In genomic region chr2:161416633-161417427, GRCh38 we compare ENCODE assay signal across 10 cellular contexts. TPM values are rescaled to one million over a fixed set of nuclear protein-coding genes. Genes with fewer than 3 reads are reported as not detected.
DNase-seq lines count a peak whose midpoint lies in the region; ATAC-seq lines count a peak whose summit lies in the region.
"Had no signal": no experiment of that assay in that cellular context is flagged by ENCODE, and none has a peak within 500 bp of the region (broad histone marks: within the 10 kb centered on the region; RNA-seq: fewer than 3 reads in every experiment).

No MANE protein-coding gene starts in this region.

- peaks cover 77% of the 10 kb centered on the region for H3K27me3 Mint-ChIP-seq in CD4-positive, CD25-positive, alpha-beta regulatory T cell
- H3K27me3 Mint-ChIP-seq in activated T-cell treated with anti-CD3 and anti-CD28 coated beads, Interleukin-2, amount 50 U/mL, for 24 hours, result peaks cover 80% of the 10 kb centered on the region

- H3K36me3 ChIP-seq in CD4-positive, CD25-positive, alpha-beta regulatory T cell (ENCODE audit: control insufficient read depth, insufficient read depth, low read length), result no peaks in the 10 kb centered on the region
- no peaks in the 10 kb centered on the region for H3K36me3 ChIP-seq in mesendoderm (ENCODE audit: control insufficient read depth, insufficient read depth, low read length)

- peaks cover 3% of the 10 kb centered on the region for H3K36me3 Mint-ChIP-seq in CD4-positive, CD25-positive, alpha-beta regulatory T cell
- H3K36me3 Mint-ChIP-seq in activated T-cell treated with anti-CD3 and anti-CD28 coated beads, Interleukin-2, amount 50 U/mL, for 24 hours (ENCODE audit: low read depth), result peaks cover 5% of the 10 kb centered on the region

- peak overlapping the region; percentile 62 for H3K56ac ChIP-seq in mesendoderm (ENCODE audit: low read length)

- no peak overlapping the region for H3K4ac ChIP-seq in mesendoderm (ENCODE audit: low read depth, low read length)

- H3K23ac ChIP-seq in mesendoderm (ENCODE audit: low read length), result peak overlapping the region; percentile 59

- no peak overlapping the region for H4K8ac ChIP-seq in mesendoderm (ENCODE audit: low read depth, low read length)

- peak overlapping the region; percentile 74 for H3K4me3 ChIP-seq in CD4-positive, CD25-positive, alpha-beta regulatory T cell (ENCODE audit: low read depth, low read length)
- H3K4me3 ChIP-seq in GM08714 (ENCODE audit: low read length) (peak overlapping the region; percentile 3; the same call in 1 of the 2 replicates), mesendoderm (ENCODE audit: low read length) (no peak overlapping the region)

- H3K9me3 ChIP-seq in CD4-positive, CD25-positive, alpha-beta regulatory T cell (ENCODE audit: control insufficient read depth in 2 of 2, low read length in 2 of 2), result no peaks in the 10 kb centered on the region

- peaks cover 43% of the 10 kb centered on the region for H3K4me1 ChIP-seq in CD4-positive, CD25-positive, alpha-beta regulatory T cell (ENCODE audit: control insufficient read depth, insufficient read depth, low read length, poor library complexity, severe bottlenecking)
- H3K4me1 ChIP-seq in mesendoderm (ENCODE audit: control insufficient read depth, low read depth, low read length), result peaks cover 16% of the 10 kb centered on the region

- DNase-seq in CD4-positive, CD25-positive, alpha-beta regulatory T cell, result no peak
- peak; percentile 46 for DNase-seq in activated T-cell treated with anti-CD3 and anti-CD28 coated beads, Interleukin-2, amount 50 U/mL, for 24 hours
- peak; percentile 36 for DNase-seq in mesendoderm
- DNase-seq: EL had no signal

- peaks cover 10 to 57% (median 39%) of the 10 kb centered on the region in 4 donors for H3K4me1 Mint-ChIP-seq in CD4-positive, CD25-positive, alpha-beta regulatory T cell
- peaks cover 53% of the 10 kb centered on the region for H3K4me1 Mint-ChIP-seq in activated T-cell treated with anti-CD3 and anti-CD28 coated beads, Interleukin-2, amount 50 U/mL, for 24 hours (ENCODE audit: low read depth)

- peaks cover 0 to 2% (median 0%) of the 10 kb centered on the region in 7 donors for H3K9me3 Mint-ChIP-seq in CD4-positive, CD25-positive, alpha-beta regulatory T cell
- H3K9me3 Mint-ChIP-seq in activated T-cell treated with anti-CD3 and anti-CD28 coated beads, Interleukin-2, amount 50 U/mL, for 24 hours, result no peaks in the 10 kb centered on the region
- H3K9me3 Mint-ChIP-seq: dendritic cell treated with granulocyte-macrophage colony-stimulating factor and Interleukin-4, amounts not matched to agents 40 ng/mL and 50 ng/mL, for 4 days had no signal

- peak overlapping the region; percentile 7 for H3K4me2 ChIP-seq in mesendoderm (ENCODE audit: low read length)

- no peak overlapping the region for H4K5ac ChIP-seq in mesendoderm (ENCODE audit: low read length)

- ATAC-seq in CD4-positive, CD25-positive, alpha-beta regulatory T cell (ENCODE audit: low read depth in 2 of 2), result no peak
- ATAC-seq in HG03457 (IDR thresholded peaks at IDR 0.05; ENCODE audit: unreplicated experiment), result no peak
- ATAC-seq in GM21526 (IDR thresholded peaks at IDR 0.05; ENCODE audit: low FRiP score, unreplicated experiment), result no peak
- ATAC-seq in HG03196 (IDR thresholded peaks at IDR 0.05; ENCODE audit: unreplicated experiment), result no peak
- ATAC-seq in GM19463 (IDR thresholded peaks at IDR 0.05; ENCODE audit: unreplicated experiment), result no peak

- no peak overlapping the region for H2BK15ac ChIP-seq in mesendoderm (replicated peaks; ENCODE audit: low read depth)

- no peaks in the 10 kb centered on the region for H3K79me1 ChIP-seq in mesendoderm (ENCODE audit: low read length)

- peaks cover 37% of the 10 kb centered on the region for H3K27me3 ChIP-seq in CD4-positive, CD25-positive, alpha-beta regulatory T cell (ENCODE audit: control insufficient read depth, insufficient read depth, low read length)
- H3K27me3 ChIP-seq in mesendoderm (ENCODE audit: insufficient read depth, low read length, poor library complexity), result peaks cover 47% of the 10 kb centered on the region

- no peak overlapping the region for H3K9ac ChIP-seq in mesendoderm (ENCODE audit: low read length)

- H3K18ac ChIP-seq in mesendoderm (ENCODE audit: low read length), result no peak overlapping the region

- no peak overlapping the region for H2AK5ac ChIP-seq in mesendoderm (ENCODE audit: low read length)

- no peak overlapping the region for H2BK5ac ChIP-seq in mesendoderm (ENCODE audit: low read length)

- no CpG with 5 or more reads among the region's 44 CpGs for WGBS in mesendoderm (ENCODE audit: extremely low coverage, insufficient coverage, low lambda C conversion rate)

- no peak overlapping the region for H3K27ac Mint-ChIP-seq in CD4-positive, CD25-positive, alpha-beta regulatory T cell
- peak overlapping the region; percentile 7 for H3K27ac Mint-ChIP-seq in activated T-cell treated with anti-CD3 and anti-CD28 coated beads, Interleukin-2, amount 50 U/mL, for 24 hours
- H3K27ac Mint-ChIP-seq: dendritic cell treated with granulocyte-macrophage colony-stimulating factor and Interleukin-4, amounts not matched to agents 40 ng/mL and 50 ng/mL, for 4 days had no signal

- no peak overlapping the region for H3K27ac ChIP-seq in CD4-positive, CD25-positive, alpha-beta regulatory T cell (ENCODE audit: insufficient read depth, low read length, poor library complexity, severe bottlenecking)
- H3K27ac ChIP-seq in mesendoderm (ENCODE audit: low read depth, low read length), result no peak overlapping the region

- H3K79me2 ChIP-seq in mesendoderm (ENCODE audit: control insufficient read depth, insufficient read depth, low read length), result no peaks in the 10 kb centered on the region

- H3K4me3 Mint-ChIP-seq in CD4-positive, CD25-positive, alpha-beta regulatory T cell, result peak overlapping the region; percentile 43 to 67 (median 58)
- H3K4me3 Mint-ChIP-seq in activated T-cell treated with anti-CD3 and anti-CD28 coated beads, Interleukin-2, amount 50 U/mL, for 24 hours, result peak overlapping the region; percentile 63
- H3K4me3 Mint-ChIP-seq: dendritic cell treated with granulocyte-macrophage colony-stimulating factor and Interleukin-4, amounts not matched to agents 40 ng/mL and 50 ng/mL, for 4 days had no signal

- no peak overlapping the region for H2BK120ac ChIP-seq in mesendoderm (ENCODE audit: low read depth, low read length)

RNA-seq across cellular contexts. Expression of gene TBR1, which starts 0.7 kb away (rescaled TPM):
- total RNA-seq in CD4-positive, CD25-positive, alpha-beta regulatory T cell, result 0.32 TPM
- not detected for polyA plus RNA-seq in CD4-positive, CD25-positive, alpha-beta regulatory T cell
- polyA plus RNA-seq in mesendoderm (2013, experiment 1 of 2), result 0.20 TPM
- polyA plus RNA-seq in mesendoderm (2013, experiment 2 of 2), result 0.13 TPM

Comparison
In these comparisons a context has a peak if more than half of its experiments do, and no peak if none do; other contexts are left out.
1. DNase-seq: peak in activated T-cell treated with anti-CD3 and anti-CD28 coated beads, Interleukin-2, amount 50 U/mL, for 24 hours (single experiment) and mesendoderm (single experiment); none in CD4-positive, CD25-positive, alpha-beta regulatory T cell (0 of 3).